ENCODE assay signal across 19 cellular contexts in genomic region chr13:83325454-83325853, GRCh38.
DNase-seq lines count a peak whose midpoint lies in the region; ATAC-seq and TF ChIP-seq lines count a peak whose summit lies in the region.
"Had no signal": no experiment of that assay in that cellular context is flagged by ENCODE, and none has a peak within 500 bp of the region (broad histone marks: within the 10 kb centered on the region; RNA-seq: fewer than 3 reads in every experiment).

No MANE protein-coding gene starts in this region.

- DNase-seq in A673 (ENCODE audit: low spot score): peak; percentile 3
- DNase-seq in HFF-Myc (ENCODE audit: extremely low read depth, low read depth): peak; percentile 29
- peak; percentile 65 for DNase-seq in adipocyte (ENCODE audit: low read depth)
- peak; percentile 73 for DNase-seq in fibroblast of the aortic adventitia (ENCODE audit: low read depth)
- no peak for DNase-seq in NCI-H1105 (lab: John Stamatoyannopoulos, UW)
- DNase-seq in NOMO-1 (lab: John Stamatoyannopoulos, UW; ENCODE audit: unreplicated experiment in 2 of 2): no peak
- no peak for DNase-seq in NOMO-1 treated with dmso at 0.1 percent for 144 hours (lab: John Stamatoyannopoulos, UW; ENCODE audit: unreplicated experiment)
- DNase-seq: 8988T; activated CD4-positive, alpha-beta T cell treated with anti-CD3 and anti-CD28 coated beads, Interleukin-2, amount 50 U/mL, for 1 hour; activated naive CD4-positive, alpha-beta T cell treated with anti-CD3 and anti-CD28 coated beads for 36 hours; CD8-positive, alpha-beta T cell; DMS79 treated with DMSO at 0.1 percent for 48 hours; left ventricle myocardium inferior; NCI-H2171 treated with DMSO at 0.1 percent for 48 hours; right cardiac atrium; RPMI8226; stimulated activated naive CD8-positive, alpha-beta T cell treated with anti-CD3 and anti-CD28 coated beads, Interleukin-15, amount 100 ng/mL, for 72 hours had no signal

- H3K27me3 ChIP-seq in A673 (replicated peaks; ENCODE audit: insufficient read depth, low read depth, low read length, poor library complexity) (no peaks in the 10 kb centered on the region), adipocyte (replicated peaks; ENCODE audit: control insufficient read depth, insufficient read depth, low read length) (no peaks in the 10 kb centered on the region)
- H3K27me3 ChIP-seq: esophagus muscularis mucosa had no signal

- POLR2A ChIA-PET in A673 (lab: Charles Lee; ENCODE audit: low non-redundant PET): interaction anchor here (0.6 kb wide), 1 partner anchor 1043 kb away, joined by 3 read pairs; no protein-coding TSS in a partner anchor

- no peak overlapping the region for H3K27ac ChIP-seq in A673 (ENCODE audit: low read depth, low read length, poor library complexity, severe bottlenecking)
- H3K27ac ChIP-seq: esophagus muscularis mucosa, left ventricle myocardium inferior had no signal

- TF ChIP-seq CTCF in A673 (conservative IDR thresholded peaks at IDR 0.05; ENCODE audit: low read depth, low read length) (no peak), HFF-Myc (IDR thresholded peaks at IDR 0.05; ENCODE audit: low read depth, low read length, missing control alignments) (no peak), fibroblast of the aortic adventitia (IDR thresholded peaks at IDR 0.05; ENCODE audit: insufficient read depth, low read length) (no peak)

- no peaks in the 10 kb centered on the region for H3K9me3 ChIP-seq in A673 (ENCODE audit: low read depth, low read length, poor library complexity, severe bottlenecking)
- no peaks in the 10 kb centered on the region for H3K9me3 ChIP-seq in adipocyte (ENCODE audit: control insufficient read depth, low read length)
- H3K9me3 ChIP-seq: esophagus muscularis mucosa had no signal

- CTCF ChIA-PET in A673 (lab: Charles Lee): no interaction called here

- no peak overlapping the region for H3K4me3 ChIP-seq in A673 (ENCODE audit: low read depth, low read length, poor library complexity, severe bottlenecking)
- H3K4me3 ChIP-seq in HFF-Myc (replicated peaks; ENCODE audit: low read depth, low read length): no peak overlapping the region
- no peak overlapping the region for H3K4me3 ChIP-seq in adipocyte (ENCODE audit: low read length)
- no peak overlapping the region for H3K4me3 ChIP-seq in fibroblast of the aortic adventitia (ENCODE audit: low read depth, low read length)
- H3K4me3 ChIP-seq: esophagus muscularis mucosa, left ventricle myocardium inferior had no signal

- H3K4me1 ChIP-seq in A673 (ENCODE audit: insufficient read depth, low read length, poor library complexity, severe bottlenecking): no peaks in the 10 kb centered on the region
- peaks cover 3% of the 10 kb centered on the region for H3K4me1 ChIP-seq in adipocyte (ENCODE audit: control insufficient read depth, insufficient read depth, low read length)
- H3K4me1 ChIP-seq: esophagus muscularis mucosa, left ventricle myocardium inferior had no signal

- H3K36me3 ChIP-seq in A673 (ENCODE audit: insufficient read depth, low read length, poor library complexity, severe bottlenecking) (no peaks in the 10 kb centered on the region), adipocyte (ENCODE audit: control insufficient read depth, insufficient read depth, low read length, severe bottlenecking) (no peaks in the 10 kb centered on the region)
- H3K36me3 ChIP-seq: esophagus muscularis mucosa, left ventricle myocardium inferior had no signal

- no TSS peak for BruUV-seq in A673 (replicated peaks; lab: Mats Ljungman, UMichigan)

- peak overlapping the region; percentile 1 for H3K9ac ChIP-seq in adipocyte (ENCODE audit: low read length)

- intact Hi-C loops in A673 (cut with micrococcal nuclease; ENCODE audit: unreplicated experiment): no loop called here

- ATAC-seq in HG03280 (IDR thresholded peaks at IDR 0.05; ENCODE audit: unreplicated experiment): no peak
- ATAC-seq: CD8-positive, alpha-beta T cell; right cardiac atrium; stimulated activated naive CD8-positive, alpha-beta T cell treated with anti-CD3 and anti-CD28 coated beads, Interleukin-15, amount 100 ng/mL, for 72 hours had no signal

Comparison
In these comparisons a context has a peak if more than half of its experiments do, and no peak if none do; other contexts are left out.
1. DNase-seq: peak in A673 (single experiment), HFF-Myc (single experiment), adipocyte (single experiment) and fibroblast of the aortic adventitia (single experiment); none in NCI-H1105 (single experiment), NOMO-1 (0 of 2) and NOMO-1 treated with dmso at 0.1 percent for 144 hours (single experiment).